8 cellular contexts compared by ENCODE assay signal in the genomic region with DNA sequence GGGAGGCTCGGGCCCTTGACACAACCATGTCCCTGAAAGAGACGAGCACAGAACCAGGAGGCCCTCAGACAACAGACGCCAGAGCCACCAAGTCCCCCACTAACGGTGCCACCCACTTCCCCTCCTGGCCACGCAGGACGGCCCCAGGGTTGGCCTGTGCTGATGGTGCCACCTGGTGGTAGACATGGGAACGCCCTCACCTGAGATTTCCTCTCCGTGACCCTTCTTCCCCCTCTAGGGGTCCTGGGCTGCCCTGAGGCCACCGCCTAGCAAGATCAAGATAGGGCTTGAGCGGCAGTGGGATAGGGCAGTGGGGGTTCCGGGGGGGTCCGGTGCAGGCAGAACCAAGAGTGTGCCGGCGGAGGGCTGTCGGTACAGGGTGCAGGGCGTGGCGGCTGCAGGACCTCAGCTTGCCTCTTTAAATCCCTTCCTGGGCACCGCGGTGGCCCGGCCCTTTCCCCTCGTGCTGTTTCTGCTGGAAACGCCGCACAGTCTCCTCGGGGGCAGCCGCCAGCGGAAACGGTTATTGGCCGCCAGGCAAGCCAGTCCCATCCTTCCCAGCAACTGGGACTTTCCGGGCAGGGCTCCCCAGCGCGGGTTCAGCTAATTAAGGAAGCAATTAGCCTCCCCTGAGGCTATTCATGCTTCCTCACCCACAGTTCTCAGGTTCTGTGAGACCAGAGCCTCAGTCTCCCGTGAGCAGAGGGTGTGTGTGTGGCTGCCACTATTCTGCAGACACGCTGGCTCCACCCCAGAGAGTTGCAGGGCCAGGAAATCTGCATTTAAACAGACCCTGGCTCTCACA. TPM values are rescaled to one million over a fixed set of nuclear protein-coding genes. Genes with fewer than 3 reads are reported as not detected.
DNase-seq lines count a peak whose midpoint lies in the region; ATAC-seq and TF ChIP-seq lines count a peak whose summit lies in the region.

No MANE protein-coding gene starts in this region.

- H3K9me3 ChIP-seq in CD4-positive, alpha-beta memory T cell (ENCODE audit: control insufficient read depth in 1 of 2, low read length in 2 of 2) = no peaks in the 10 kb centered on the region
- H3K9me3 ChIP-seq in prostate gland (no peaks in the 10 kb centered on the region), uterus (no peaks in the 10 kb centered on the region)

- peak overlapping the region; percentile 48 to 79 for H3K4me3 ChIP-seq in CD4-positive, alpha-beta memory T cell (ENCODE audit: low read length in 2 of 2)
- H3K4me3 ChIP-seq in prostate gland (peak overlapping the region; percentile 27 to 41), uterus (peak overlapping the region; percentile 24 to 25)

- TF ChIP-seq POLR2A in prostate gland (IDR thresholded peaks at IDR 0.05) = no peak
- no peak for TF ChIP-seq POLR2A in uterus (IDR thresholded peaks at IDR 0.05)

- intact Hi-C loops in CD4-positive, alpha-beta memory T cell (cut with micrococcal nuclease) = loop anchor here (1.0 to 5.0 kb wide), 5 partner anchors 160 to 481 kb away; partner anchors contain the start of gene NDUFA6
- intact Hi-C loops in left cardiac atrium (cut with DNase I) (loop anchor here (1.0 to 10.0 kb wide), 4 partner anchors 163 to 343 kb away; partner anchors contain the start of genes NDUFA6 (in 1 of the 2) and TCF20 (in 1 of the 2)), prostate gland (cut with DNase I) (loop anchor here (1.0 to 10.0 kb wide), 5 partner anchors 113 to 473 kb away; partner anchors contain the start of genes NDUFA6, SEPTIN3 and TCF20), uterus (cut with DNase I; ENCODE audit: low total_unique reads) (loop anchor here (2.0 kb wide), 1 partner anchor 269 kb away; no protein-coding TSS in a partner anchor)

- peak; percentile 58 for ATAC-seq in GM19463 (IDR thresholded peaks at IDR 0.05; ENCODE audit: unreplicated experiment)
- ATAC-seq in activated naive CD8-positive, alpha-beta T cell treated with anti-CD3 and anti-CD28 coated beads, Interleukin-2, amount 10 ng/mL, durations not matched to agents 7 days and 5 days (ENCODE audit: low read depth) = peak; percentile 87
- peak; percentile 85 to 87 for ATAC-seq in left cardiac atrium

- no peaks in the 10 kb centered on the region for H3K27me3 ChIP-seq in CD4-positive, alpha-beta memory T cell (ENCODE audit: insufficient read depth, low read length)
- H3K27me3 ChIP-seq in prostate gland (replicated peaks; ENCODE audit: insufficient read depth) = no peaks in the 10 kb centered on the region
- no peaks in the 10 kb centered on the region for H3K27me3 ChIP-seq in uterus

- DNase-seq in CD4-positive, alpha-beta memory T cell = peak; percentile 80 to 86 (median 81)
- DNase-seq in SW 1271 (lab: John Stamatoyannopoulos, UW) (peak; percentile 24 to 48), left cardiac atrium (peak; percentile 79), prostate gland (ENCODE audit: low spot score) (no peak), uterus (peak; percentile 70 to 75)
- peak; percentile 85 for DNase-seq in activated naive CD8-positive, alpha-beta T cell treated with anti-CD3 and anti-CD28 coated beads, Interleukin-2, amount 10 ng/mL, durations not matched to agents 7 days and 5 days

- no peaks in the 10 kb centered on the region for H3K36me3 Mint-ChIP-seq in CD4-positive, alpha-beta memory T cell
- no peaks in the 10 kb centered on the region for H3K36me3 Mint-ChIP-seq in activated naive CD8-positive, alpha-beta T cell treated with anti-CD3 and anti-CD28 coated beads, Interleukin-2, amount 10 ng/mL, durations not matched to agents 7 days and 5 days

- TF ChIP-seq CTCF in LNCAP (IDR thresholded peaks at IDR 0.05) (peak; percentile 95), prostate gland (IDR thresholded peaks at IDR 0.05) (peak; percentile 96 to 99 (median 98)), uterus (IDR thresholded peaks at IDR 0.05) (peak; percentile 96 to 99 (median 96))

- H3K4me1 Mint-ChIP-seq in CD4-positive, alpha-beta memory T cell = peaks cover 4 to 17% (median 7%) of the 10 kb centered on the region in 4 donors
- peaks cover 19% of the 10 kb centered on the region for H3K4me1 Mint-ChIP-seq in activated naive CD8-positive, alpha-beta T cell treated with anti-CD3 and anti-CD28 coated beads, Interleukin-2, amount 10 ng/mL, durations not matched to agents 7 days and 5 days

- H3K27me3 Mint-ChIP-seq in CD4-positive, alpha-beta memory T cell = peaks cover 0 to 2% of the 10 kb centered on the region in 2 donors
- H3K27me3 Mint-ChIP-seq in activated naive CD8-positive, alpha-beta T cell treated with anti-CD3 and anti-CD28 coated beads, Interleukin-2, amount 10 ng/mL, durations not matched to agents 7 days and 5 days = peaks cover 5% of the 10 kb centered on the region

- CTCF ChIA-PET in CD4-positive, alpha-beta memory T cell (lab: Charles Lee; ENCODE audit: partially characterized antibody) = interaction anchor here (0.8 to 5.8 kb wide), 16 partner anchors 23 to 482 kb away, joined by 3 to 61 read pairs (median 6); partner anchors contain the start of gene NDUFA6

- POLR2A ChIA-PET in CD4-positive, alpha-beta memory T cell (lab: Charles Lee; ENCODE audit: partially characterized antibody) = interaction anchor here (0.6 to 3.7 kb wide), 6 partner anchors 135 to 471 kb away, joined by 3 to 31 read pairs (median 3); partner anchors contain the start of genes NDUFA6 and SMDT1
- POLR2A ChIA-PET in activated naive CD8-positive, alpha-beta T cell treated with anti-CD3 and anti-CD28 coated beads, Interleukin-2, amount 10 ng/mL, durations not matched to agents 7 days and 5 days (lab: Charles Lee) = interaction anchor here (0.5 to 1.0 kb wide), 3 partner anchors 346 to 357 kb away, joined by 3 to 4 read pairs (median 4); partner anchors contain the start of gene NDUFA6

- H3K27ac ChIP-seq in CD4-positive, alpha-beta memory T cell (ENCODE audit: low read depth, low read length) = peak overlapping the region; percentile 3
- H3K27ac ChIP-seq in prostate gland = no peak overlapping the region
- H3K27ac ChIP-seq in uterus = no peak overlapping the region

- H3K4me1 ChIP-seq in CD4-positive, alpha-beta memory T cell (ENCODE audit: insufficient read depth, low read length) = peaks cover 10% of the 10 kb centered on the region
- peaks cover 5% of the 10 kb centered on the region for H3K4me1 ChIP-seq in prostate gland (replicated peaks)
- H3K4me1 ChIP-seq in uterus = peaks cover 0 to 6% of the 10 kb centered on the region in 2 donors

- no peaks in the 10 kb centered on the region for H3K36me3 ChIP-seq in CD4-positive, alpha-beta memory T cell (ENCODE audit: insufficient read depth, low read length)
- no peaks in the 10 kb centered on the region for H3K36me3 ChIP-seq in prostate gland
- no peaks in the 10 kb centered on the region for H3K36me3 ChIP-seq in uterus

- H3K9me3 Mint-ChIP-seq in CD4-positive, alpha-beta memory T cell = no peaks in the 10 kb centered on the region
- H3K9me3 Mint-ChIP-seq in activated naive CD8-positive, alpha-beta T cell treated with anti-CD3 and anti-CD28 coated beads, Interleukin-2, amount 10 ng/mL, durations not matched to agents 7 days and 5 days = no peaks in the 10 kb centered on the region

- H3K4me3 Mint-ChIP-seq in CD4-positive, alpha-beta memory T cell = peak overlapping the region; percentile 77 to 91 (median 84)
- H3K4me3 Mint-ChIP-seq in activated naive CD8-positive, alpha-beta T cell treated with anti-CD3 and anti-CD28 coated beads, Interleukin-2, amount 10 ng/mL, durations not matched to agents 7 days and 5 days = peak overlapping the region; percentile 83

- 2% methylated on average over 33 of the region's 33 CpGs for WGBS in prostate gland

- H3K27ac Mint-ChIP-seq in CD4-positive, alpha-beta memory T cell = peak overlapping the region in 5 of 7 donors; percentile 48 to 83 (median 76)
- H3K27ac Mint-ChIP-seq in activated naive CD8-positive, alpha-beta T cell treated with anti-CD3 and anti-CD28 coated beads, Interleukin-2, amount 10 ng/mL, durations not matched to agents 7 days and 5 days = peak overlapping the region; percentile 70

RNA-seq across cellular contexts. Expression of gene NFAM1, which starts 5.5 kb away (rescaled TPM):
- total RNA-seq in CD4-positive, alpha-beta memory T cell = under 1 TPM; 0.29 to 0.55 TPM
- under 1 TPM in 1 of 2 donors, not detected in 1; 0.05 TPM for polyA plus RNA-seq in CD4-positive, alpha-beta memory T cell
- total RNA-seq in activated naive CD8-positive, alpha-beta T cell treated with anti-CD3 and anti-CD28 coated beads, Interleukin-2, amount 10 ng/mL, durations not matched to agents 7 days and 5 days = under 1 TPM; 0.22 to 0.26 TPM
- total RNA-seq in left cardiac atrium (1 to 10 TPM; 2.6 to 5.1 TPM), prostate gland (1 to 10 TPM in 1 of 2 donors, under 1 TPM in 1; 0.36 to 2.4 TPM), uterus (1 to 10 TPM in 1 of 4 donors, under 1 TPM in 2, not detected in 1; 0.26 to 1.1 (median 0.64) TPM)
